ENCODE assay signal across 9 cellular contexts in genomic region chr3:192918275-192918588, GRCh38. TPM values are rescaled to one million over a fixed set of nuclear protein-coding genes. Genes with fewer than 3 reads are reported as not detected.
A peak's percentile ranks its signal among the peaks of the same experiment; 100 is the strongest.
DNase-seq lines count a peak whose midpoint lies in the region; ATAC-seq lines count a peak whose summit lies in the region.
"Had no signal": no experiment of that assay in that cellular context is flagged by ENCODE, and none has a peak within 500 bp of the region (broad histone marks: within the 10 kb centered on the region; RNA-seq: fewer than 3 reads in every experiment).

No MANE protein-coding gene starts in this region.

- H2AFZ ChIP-seq in ACC112 (ENCODE audit: low read length, unreplicated experiment): peak overlapping the region; percentile 26

- H3K4me1 ChIP-seq in ACC112 (ENCODE audit: control insufficient read depth, insufficient read depth, low read length, unreplicated experiment) (no peaks in the 10 kb centered on the region), muscle layer of colon (ENCODE audit: insufficient read depth, low read length) (peaks cover 22% of the 10 kb centered on the region)

- H3K27ac ChIP-seq in ACC112 (ENCODE audit: low read depth, low read length) (peak overlapping the region; percentile 76), cingulate gyrus (ENCODE audit: low read depth, low read length) (peak overlapping the region; percentile 92), muscle layer of colon (ENCODE audit: low read depth, low read length) (peak overlapping the region; percentile 81)

- H3K27me3 ChIP-seq in ACC112 (ENCODE audit: insufficient read depth, low read length) (no peaks in the 10 kb centered on the region), muscle layer of colon (ENCODE audit: control insufficient read depth in 1 of 2, insufficient read depth in 2 of 2, low read length in 2 of 2) (no peaks in the 10 kb centered on the region)

- H3K4me3 ChIP-seq in ACC112 (ENCODE audit: low read depth, low read length): peak overlapping the region; percentile 99
- peak overlapping the region; percentile 87 for H3K4me3 ChIP-seq in Jurkat, Clone E6-1 (ENCODE audit: low read length)
- H3K4me3 ChIP-seq in muscle layer of colon (ENCODE audit: low read depth in 1 of 2, low read length in 2 of 2): peak overlapping the region; percentile 53 to 90

- peaks cover 22% of the 10 kb centered on the region for H3K79me2 ChIP-seq in ACC112 (ENCODE audit: control insufficient read depth, insufficient read depth, low read length, unreplicated experiment)

- peak overlapping the region; percentile 29 for H3K9ac ChIP-seq in muscle layer of colon (ENCODE audit: low read length)

- H3K9me3 ChIP-seq in muscle layer of colon (ENCODE audit: low read length): no peaks in the 10 kb centered on the region

- ATAC-seq in GM19463 (IDR thresholded peaks at IDR 0.05; ENCODE audit: unreplicated experiment) (no peak), HG03469 (IDR thresholded peaks at IDR 0.05; ENCODE audit: unreplicated experiment) (no peak)

- peak; percentile 37 for DNase-seq in Jurkat, Clone E6-1 (ENCODE audit: low read depth, low spot score)
- DNase-seq in 8988T (no peak), pons (ENCODE audit: low spot score) (no peak)
- DNase-seq: NCI-H2081 treated with DMSO at 0.1 percent for 48 hours had no signal

- H3K36me3 ChIP-seq in ACC112 (ENCODE audit: insufficient read depth, low read length) (no peaks in the 10 kb centered on the region), muscle layer of colon (ENCODE audit: insufficient read depth, low read length) (no peaks in the 10 kb centered on the region)

RNA-seq across cellular contexts. Expression of gene MB21D2, which starts 0.6 kb away (rescaled TPM):
- 2.1 TPM for polyA plus RNA-seq in Jurkat, Clone E6-1 (2012; ENCODE audit: insufficient read depth, insufficient read length)
